Comparison of ENCODE assay signal across 11 cellular contexts in the genomic region with DNA sequence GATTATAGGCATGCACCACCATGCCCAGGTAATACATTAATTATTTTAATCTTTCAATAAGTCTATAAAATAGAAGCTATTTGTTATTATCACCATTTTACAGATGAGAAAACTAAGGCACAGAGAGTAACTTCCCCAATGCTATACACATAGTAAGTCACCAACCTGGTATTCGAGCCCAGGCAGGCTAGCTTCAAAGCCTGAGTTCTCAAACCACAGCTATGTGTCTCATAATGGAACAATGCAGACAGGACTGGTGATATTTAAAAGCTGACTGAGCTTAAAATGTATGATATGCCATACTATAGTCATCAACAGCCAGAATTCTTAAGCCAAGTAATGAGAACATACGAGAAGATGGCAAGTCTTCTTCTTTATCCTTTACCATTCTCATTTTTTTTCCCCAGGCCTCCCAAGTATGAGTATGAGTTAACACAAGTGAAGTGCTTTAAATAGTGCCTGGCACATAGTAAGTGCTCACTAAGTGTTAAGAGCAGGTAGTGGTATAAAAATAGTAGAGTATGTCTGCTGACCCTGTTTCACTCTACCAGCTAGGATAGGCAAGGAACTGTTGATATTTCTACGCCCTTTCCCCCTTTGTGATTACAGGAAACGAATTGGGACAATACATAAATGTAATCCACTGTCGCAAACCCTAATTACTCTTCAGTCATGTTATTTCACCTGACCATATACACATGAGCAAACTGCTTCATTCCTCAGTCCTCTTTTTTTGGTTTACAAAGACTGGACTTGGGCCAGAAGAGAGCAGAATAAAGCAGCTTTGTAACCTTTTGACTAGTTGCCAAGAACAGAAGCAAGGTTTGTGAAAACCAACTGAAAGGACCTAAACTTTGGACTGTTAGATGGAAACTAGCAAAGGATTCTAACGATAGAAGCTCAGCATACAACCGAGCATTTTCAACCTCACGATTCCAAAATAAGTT. TPM values are rescaled to one million over a fixed set of nuclear protein-coding genes. Genes with fewer than 3 reads are reported as not detected.
DNase-seq lines count a peak whose midpoint lies in the region; ATAC-seq lines count a peak whose summit lies in the region.
"Had no signal": no experiment of that assay in that cellular context is flagged by ENCODE, and none has a peak within 500 bp of the region (broad histone marks: within the 10 kb centered on the region; RNA-seq: fewer than 3 reads in every experiment).

No MANE protein-coding gene starts in this region.

- in situ Hi-C loops in Caki2 (cut with HindIII; ENCODE audit: low pct_unique_long_range_greater_than_20kb, low sequenced_read_pairs): no loop called here

- DNase-seq in Caki2 (ENCODE audit: low read depth): peak; percentile 80
- DNase-seq in RPMI8226: peak; percentile 36
- DNase-seq in midbrain (lab: John Stamatoyannopoulos, UW): peak; percentile 40
- DNase-seq in NCI-H446 (lab: John Stamatoyannopoulos, UW): no peak
- DNase-seq in effector CD8-positive, alpha-beta T cell (lab: John Stamatoyannopoulos, UW): no peak
- DNase-seq in stimulated activated CD4-positive, alpha-beta T cell treated with anti-CD3 and anti-CD28 coated beads, Interleukin-15, amount 100 ng/mL, for 24 hours: no peak
- DNase-seq in SW480 (ENCODE audit: low spot score): no peak
- DNase-seq: activated naive CD4-positive, alpha-beta T cell treated with anti-CD3 and anti-CD28 coated beads for 36 hours; NCI-H774 had no signal

- ATAC-seq in esophagus mucosa: peak; percentile 56
- ATAC-seq: GM23338 had no signal

RNA-seq across cellular contexts. Expression of a gene that starts 9.5 kb away (rescaled TPM):
- total RNA-seq in Caki2 (2014; rRNA removed; shearing (Covaris generic); ENCODE audit: low replicate concordance): 8.6 and 15.1 TPM in 2 replicates
- 18.9 TPM for total RNA-seq in esophagus mucosa

Comparison
In these comparisons a context has a peak if more than half of its experiments do, and no peak if none do; other contexts are left out.
1. DNase-seq: peak in Caki2 (single experiment), RPMI8226 (single experiment) and midbrain (single experiment); none in NCI-H446 (0 of 2), effector CD8-positive, alpha-beta T cell (single experiment), stimulated activated CD4-positive, alpha-beta T cell treated with anti-CD3 and anti-CD28 coated beads, Interleukin-15, amount 100 ng/mL, for 24 hours (single experiment) and SW480 (single experiment).